20 cellular contexts compared by ENCODE assay signal in the genomic region with DNA sequence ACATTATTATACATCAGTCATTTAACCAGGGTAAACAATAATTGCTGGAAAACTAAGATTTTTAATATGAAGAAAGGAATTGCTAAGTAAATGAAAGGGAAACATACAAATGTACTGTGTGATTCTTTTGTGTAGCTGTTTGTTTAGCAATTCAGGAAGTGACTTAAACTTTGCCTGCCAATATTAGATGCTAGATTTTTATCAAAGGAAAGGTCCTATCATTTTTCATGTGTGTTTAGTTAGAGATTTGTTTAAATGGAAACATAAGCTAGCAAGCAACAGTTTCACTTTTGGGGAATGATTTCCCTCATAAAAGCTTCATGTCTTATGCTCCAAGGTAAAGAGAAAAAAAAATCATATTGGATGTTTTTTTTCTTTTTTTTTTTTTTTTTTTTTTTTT.
DNase-seq lines count a peak whose midpoint lies in the region; FAIRE-seq and TF ChIP-seq lines count a peak whose summit lies in the region.
"Had no signal": no experiment of that assay in that cellular context is flagged by ENCODE, and none has a peak within 500 bp of the region (broad histone marks: within the 10 kb centered on the region; RNA-seq: fewer than 3 reads in every experiment).

No MANE protein-coding gene starts in this region.

- H3K27ac ChIP-seq in HEK293 (ENCODE audit: extremely low read depth, low read depth, low read length): no peak overlapping the region
- H3K27ac ChIP-seq in uterus: no peak overlapping the region

- H3K4me3 ChIP-seq in HEK293 (ENCODE audit: low read depth, low read length): no peak overlapping the region
- H3K4me3 ChIP-seq in uterus: no peak overlapping the region
- H3K4me3 ChIP-seq: HAP-1, MG63 had no signal

- TF ChIP-seq POLR2A in uterus (IDR thresholded peaks at IDR 0.05): no peak

- H3K27me3 ChIP-seq in uterus: no peaks in the 10 kb centered on the region
- H3K27me3 ChIP-seq: MG63 had no signal

- H3K36me3 ChIP-seq in HEK293 (ENCODE audit: control insufficient read depth in 2 of 2, insufficient read depth in 1 of 2, low read length in 2 of 2) (no peaks in the 10 kb centered on the region), uterus (no peaks in the 10 kb centered on the region)
- H3K36me3 ChIP-seq: HAP-1, MG63 had no signal

- TF ChIP-seq CTCF in HEK293 (tag by site-specific recombination; IDR thresholded peaks at IDR 0.05) (no peak), uterus (IDR thresholded peaks at IDR 0.05) (no peak)

- FAIRE-seq in A204.1 (lab: Jason Lieb, UNC): peak; percentile 100
- FAIRE-seq in urothelium cell line (lab: Jason Lieb, UNC): no peak

- intact Hi-C loops in uterus (cut with DNase I; ENCODE audit: low total_unique reads): no loop called here

- POLR2A ChIA-PET in HEK293 (lab: Yijun Ruan, JAX): no interaction called here

- H3K9me3 ChIP-seq in HEK293 (ENCODE audit: control insufficient read depth, insufficient read depth, low read depth, low read length) (no peaks in the 10 kb centered on the region), uterus (no peaks in the 10 kb centered on the region)
- H3K9me3 ChIP-seq: HAP-1, MG63 had no signal

- DNase-seq in NCI-H2196 (lab: John Stamatoyannopoulos, UW; ENCODE audit: unreplicated experiment) (peak; percentile 74), dedifferentiated amniotic fluid mesenchymal stem cell (ENCODE audit: extremely low spot score) (peak; percentile 31), NCI-H226 (no peak), urothelium cell line (ENCODE audit: low spot score) (no peak), uterus (no peak)
- DNase-seq in activated CD4-positive, alpha-beta T cell treated with anti-CD3 and anti-CD28 coated beads for 48 hours: no peak
- DNase-seq: activated CD4-positive, alpha-beta T cell treated with anti-CD3 and anti-CD28 coated beads, Interleukin-2, amount 10 ng/mL, durations not matched to agents 7 days and 5 days; activated CD8-positive, alpha-beta memory T cell treated with anti-CD3 and anti-CD28 coated beads, Interleukin-2, amount 50 U/mL, for 48 hours; activated gamma-delta T cell treated with Interleukin-2 at 50 U/mL for 16 hours; CD4-positive, CD25-positive, alpha-beta regulatory T cell; DMS79; MG63; NK-92 treated with Interleukin-12 subunit alpha and Interleukin-12 subunit beta, amount 100 ng/mL, for 24 hours; retina; RPMI8226; stimulated activated CD8-positive, alpha-beta memory T cell treated with anti-CD3 and anti-CD28 coated beads, Interleukin-4, amount 100 ng/mL, for 48 hours; substantia nigra had no signal

- H3K4me1 ChIP-seq in HEK293 (ENCODE audit: control insufficient read depth, insufficient read depth, low read length): peaks cover 3% of the 10 kb centered on the region; the same call in 1 of the 2 replicates
- no peaks in the 10 kb centered on the region for H3K4me1 ChIP-seq in uterus

- CTCF ChIA-PET in HEK293 (lab: Yijun Ruan, JAX): interaction anchor here (0.8 kb wide), 1 partner anchor 20 kb away, joined by 3 read pairs; no protein-coding TSS in a partner anchor

TF ChIP-seq in HEK293, 187 proteins besides CTCF, POLR2A, EP300 and RAD21:
- TF ChIP-seq, protein P1, sequence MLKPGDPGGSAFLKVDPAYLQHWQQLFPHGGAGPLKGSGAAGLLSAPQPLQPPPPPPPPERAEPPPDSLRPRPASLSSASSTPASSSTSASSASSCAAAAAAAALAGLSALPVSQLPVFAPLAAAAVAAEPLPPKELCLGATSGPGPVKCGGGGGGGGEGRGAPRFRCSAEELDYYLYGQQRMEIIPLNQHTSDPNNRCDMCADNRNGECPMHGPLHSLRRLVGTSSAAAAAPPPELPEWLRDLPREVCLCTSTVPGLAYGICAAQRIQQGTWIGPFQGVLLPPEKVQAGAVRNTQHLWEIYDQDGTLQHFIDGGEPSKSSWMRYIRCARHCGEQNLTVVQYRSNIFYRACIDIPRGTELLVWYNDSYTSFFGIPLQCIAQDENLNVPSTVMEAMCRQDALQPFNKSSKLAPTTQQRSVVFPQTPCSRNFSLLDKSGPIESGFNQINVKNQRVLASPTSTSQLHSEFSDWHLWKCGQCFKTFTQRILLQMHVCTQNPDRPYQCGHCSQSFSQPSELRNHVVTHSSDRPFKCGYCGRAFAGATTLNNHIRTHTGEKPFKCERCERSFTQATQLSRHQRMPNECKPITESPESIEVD (tag by site-specific recombination; IDR thresholded peaks at IDR 0.05): peak; percentile 65
- TF ChIP-seq FEZF1 (tag by site-specific recombination; IDR thresholded peaks at IDR 0.05) (peak; percentile 35; the same call in 1 of the 2 replicates), ZNF214 (tag by site-specific recombination; IDR thresholded peaks at IDR 0.05; ENCODE audit: borderline replicate concordance) (no peak)

Comparison
In these comparisons a context has a peak if more than half of its experiments do, and no peak if none do; other contexts are left out.
1. DNase-seq: peak in NCI-H2196 (single experiment) and dedifferentiated amniotic fluid mesenchymal stem cell (single experiment); none in NCI-H226 (single experiment), urothelium cell line (single experiment), uterus (0 of 2) and activated CD4-positive, alpha-beta T cell treated with anti-CD3 and anti-CD28 coated beads for 48 hours (single experiment).